ENCODE assay signal across 2 cellular contexts in genomic region chr7:151134743-151135524, GRCh38.
TF ChIP-seq lines count a peak whose summit lies in the region.

No MANE protein-coding gene starts in this region.

TF ChIP-seq in K562, 482 proteins besides CTCF, POLR2A, EP300 and RAD21:
- TF ChIP-seq POLR2G (IDR thresholded peaks at IDR 0.05; ENCODE audit: low read depth, low read length) (0 out of 2 replicates have a peak, but pooled peaks have one; percentile 2), PATZ1 (CRISPR knock-in tag; IDR thresholded peaks at IDR 0.05; ENCODE audit: borderline replicate concordance) (no peak), NR2C2 (CRISPR knock-in tag; IDR thresholded peaks at IDR 0.05) (no peak), NR2C2 (tag; IDR thresholded peaks at IDR 0.05) (no peak), NCOA2 (IDR thresholded peaks at IDR 0.05; ENCODE audit: partially characterized antibody in 2 of 2) (no peak), KAT7 (CRISPR knock-in tag; IDR thresholded peaks at IDR 0.05; ENCODE audit: borderline replicate concordance) (no peak), ZNF384 (IDR thresholded peaks at IDR 0.05; ENCODE audit: low read depth, low read length) (no peak)

TF ChIP-seq in WTC11, 78 proteins besides CTCF, POLR2A, EP300 and RAD21:
- TF ChIP-seq E2F4 (CRISPR knock-in tag; IDR thresholded peaks at IDR 0.05; ENCODE audit: borderline replicate concordance, low read depth): no peak
- no peak for TF ChIP-seq SMAD3 (CRISPR knock-in tag; IDR thresholded peaks at IDR 0.05; ENCODE audit: borderline replicate concordance)
- no peak for TF ChIP-seq GRHL2 (CRISPR knock-in tag; IDR thresholded peaks at IDR 0.05; ENCODE audit: insufficient replicate concordance, severe bottlenecking)
- no peak for TF ChIP-seq JAZF1 (CRISPR knock-in tag; IDR thresholded peaks at IDR 0.05)
- TF ChIP-seq FOXJ3 (CRISPR knock-in tag; IDR thresholded peaks at IDR 0.05; ENCODE audit: borderline replicate concordance): no peak
- no peak for TF ChIP-seq HMGXB4 (CRISPR knock-in tag; IDR thresholded peaks at IDR 0.05)
